ENCODE assay signal across 1 cellular context in the genomic region with DNA sequence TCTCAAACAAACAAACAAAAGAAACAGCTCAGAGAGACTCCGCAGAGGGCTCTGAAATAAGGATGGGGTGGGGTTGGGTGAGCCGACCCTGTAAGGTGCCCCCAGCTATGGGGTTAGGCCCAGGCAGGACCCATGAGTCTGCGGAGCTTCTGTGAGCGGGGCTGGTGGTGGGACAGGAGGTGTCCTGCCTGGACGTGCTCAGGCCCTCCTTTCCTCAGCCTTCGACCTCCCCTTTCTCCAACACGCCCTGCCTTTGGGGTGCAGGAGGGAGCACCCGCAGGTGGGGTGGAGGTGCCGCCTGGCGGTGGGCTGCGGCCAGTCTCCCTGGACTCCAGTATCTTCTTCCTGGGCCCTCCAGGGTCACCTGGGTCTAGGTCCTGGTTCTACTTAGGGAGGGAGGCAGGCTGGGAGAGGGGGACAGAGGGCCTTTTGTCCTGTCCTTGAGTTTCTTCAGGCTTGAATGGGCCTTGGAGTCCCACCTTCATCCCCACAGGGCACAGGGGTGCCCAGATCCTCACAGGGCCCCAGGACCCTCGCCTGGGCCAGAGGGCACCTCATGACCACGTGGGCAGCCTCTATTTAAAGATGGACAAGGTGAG.
TF ChIP-seq lines count a peak whose summit lies in the region.

No MANE protein-coding gene starts in this region.

TF ChIP-seq in H1, 55 proteins besides CTCF, POLR2A, EP300 and RAD21:
- no peak for TF ChIP-seq SUZ12 (IDR thresholded peaks at IDR 0.05; ENCODE audit: low read length)
- TF ChIP-seq KDM1A (IDR thresholded peaks at IDR 0.05; ENCODE audit: borderline replicate concordance, low read length) = no peak
- TF ChIP-seq SP2 (IDR thresholded peaks at IDR 0.05; ENCODE audit: low read length) = no peak
- TF ChIP-seq RFX5 (IDR thresholded peaks at IDR 0.05; ENCODE audit: borderline replicate concordance, low read depth, low read length) = no peak
- no peak for TF ChIP-seq CHD1 (IDR thresholded peaks at IDR 0.05; ENCODE audit: low read depth, low read length)
- no peak for TF ChIP-seq SP4 (IDR thresholded peaks at IDR 0.05; ENCODE audit: low read length)
- TF ChIP-seq SIRT6 (IDR thresholded peaks at IDR 0.05; ENCODE audit: low read length) = no peak
